In genomic region chr1:246722720-246723119, GRCh38 we compare ENCODE assay signal across 27 cellular contexts. TPM values are rescaled to one million over a fixed set of nuclear protein-coding genes. Genes with fewer than 3 reads are reported as not detected.
A peak's percentile ranks its signal among the peaks of the same experiment; 100 is the strongest.
DNase-seq lines count a peak whose midpoint lies in the region; ATAC-seq and TF ChIP-seq lines count a peak whose summit lies in the region.
"Had no signal": no experiment of that assay in that cellular context is flagged by ENCODE, and none has a peak within 500 bp of the region (broad histone marks: within the 10 kb centered on the region; RNA-seq: fewer than 3 reads in every experiment).

No MANE protein-coding gene starts in this region.

- peaks cover 6% of the 10 kb centered on the region for H3K4me1 ChIP-seq in CD8-positive, alpha-beta memory T cell (ENCODE audit: insufficient read depth, low read length)
- H3K4me1 ChIP-seq in neural progenitor cell (peaks cover 7% of the 10 kb centered on the region), GM23338 (ENCODE audit: insufficient read depth) (peaks cover 4% of the 10 kb centered on the region; the same call in 1 of the 2 replicates)
- H3K4me1 ChIP-seq: SJCRH30 had no signal

- peak overlapping the region; percentile 83 for H3K4me3 Mint-ChIP-seq in activated T-cell treated with anti-CD3 and anti-CD28 coated beads, Interleukin-2, amount 50 U/mL, for 24 hours
- H3K4me3 Mint-ChIP-seq in CD8-positive, alpha-beta memory T cell, result peak overlapping the region in 5 of 7 donors; percentile 14 to 93 (median 67)
- H3K4me3 Mint-ChIP-seq in brain, result peak overlapping the region; percentile 53 to 97 (median 92)
- peak overlapping the region; percentile 95 for H3K4me3 Mint-ChIP-seq in neural progenitor cell
- H3K4me3 Mint-ChIP-seq in GM23338, result no peak overlapping the region

- POLR2A ChIA-PET in CD8-positive, alpha-beta memory T cell (lab: Charles Lee), result no interaction called here

- TF ChIP-seq CTCF in brain (conservative IDR thresholded peaks at IDR 0.05), result no peak
- TF ChIP-seq CTCF in neural progenitor cell (IDR thresholded peaks at IDR 0.05), result no peak
- no peak for TF ChIP-seq CTCF in GM23338 (conservative IDR thresholded peaks at IDR 0.05; ENCODE audit: low read depth in 2 of 2)

- H3K36me3 Mint-ChIP-seq in activated T-cell treated with anti-CD3 and anti-CD28 coated beads, Interleukin-2, amount 50 U/mL, for 24 hours (ENCODE audit: low read depth), result peaks cover 12% of the 10 kb centered on the region
- peaks cover 5 to 12% (median 12%) of the 10 kb centered on the region in 3 donors for H3K36me3 Mint-ChIP-seq in CD8-positive, alpha-beta memory T cell
- peaks cover 16% of the 10 kb centered on the region for H3K36me3 Mint-ChIP-seq in brain
- peaks cover 12% of the 10 kb centered on the region for H3K36me3 Mint-ChIP-seq in neural progenitor cell
- peaks cover 15% of the 10 kb centered on the region for H3K36me3 Mint-ChIP-seq in GM23338 (ENCODE audit: low read depth)

- CTCF ChIA-PET in CD8-positive, alpha-beta memory T cell (lab: Charles Lee), result no interaction called here

- peaks cover 28% of the 10 kb centered on the region for H3K27me3 Mint-ChIP-seq in activated T-cell treated with anti-CD3 and anti-CD28 coated beads, Interleukin-2, amount 50 U/mL, for 24 hours
- peaks cover 0 to 12% of the 10 kb centered on the region in 2 donors for H3K27me3 Mint-ChIP-seq in CD8-positive, alpha-beta memory T cell
- H3K27me3 Mint-ChIP-seq in brain (peaks cover 10% of the 10 kb centered on the region), neural progenitor cell (ENCODE audit: insufficient read depth, low read depth) (peaks cover 4% of the 10 kb centered on the region), GM23338 (ENCODE audit: insufficient read depth, low read depth, poor library complexity) (peaks cover 11% of the 10 kb centered on the region)
- H3K27me3 Mint-ChIP-seq: dendritic cell treated with granulocyte-macrophage colony-stimulating factor and Interleukin-4, amounts not matched to agents 40 ng/mL and 50 ng/mL, for 4 days had no signal

- H3K9me2 ChIP-seq in GM23338 (ENCODE audit: insufficient read depth), result no peaks in the 10 kb centered on the region

- H2AFZ ChIP-seq in neural progenitor cell (replicated peaks) (no peak overlapping the region), GM23338 (no peak overlapping the region)

- no peak overlapping the region for H3K27ac ChIP-seq in CD8-positive, alpha-beta memory T cell (ENCODE audit: low read depth, low read length)
- H3K27ac ChIP-seq in neural progenitor cell, result no peak overlapping the region
- H3K27ac ChIP-seq in GM23338 (ENCODE audit: low read depth), result no peak overlapping the region
- H3K27ac ChIP-seq: SJCRH30, upper lobe of right lung had no signal

- H3K4me3 ChIP-seq in CD8-positive, alpha-beta memory T cell (ENCODE audit: low read length), result no peak overlapping the region
- no peak overlapping the region for H3K4me3 ChIP-seq in neural progenitor cell
- no peak overlapping the region for H3K4me3 ChIP-seq in GM23338

- H3F3A ChIP-seq in neural progenitor cell (ENCODE audit: low read depth) (no peaks in the 10 kb centered on the region), GM23338 (replicated peaks; ENCODE audit: low read depth) (0 out of 2 replicates have a peak, but pooled peaks cover 2% of the 10 kb centered on the region)

- no peak overlapping the region for H3K27ac Mint-ChIP-seq in activated T-cell treated with anti-CD3 and anti-CD28 coated beads, Interleukin-2, amount 50 U/mL, for 24 hours
- H3K27ac Mint-ChIP-seq in CD8-positive, alpha-beta memory T cell, result no peak overlapping the region
- H3K27ac Mint-ChIP-seq in brain (peak overlapping the region in 2 of 5 experiments; percentile 87 to 97), neural progenitor cell (no peak overlapping the region), GM23338 (no peak overlapping the region)

- H3K9me3 Mint-ChIP-seq in activated T-cell treated with anti-CD3 and anti-CD28 coated beads, Interleukin-2, amount 50 U/mL, for 24 hours, result peaks cover 11% of the 10 kb centered on the region
- peaks cover 2 to 15% (median 5%) of the 10 kb centered on the region in 5 donors for H3K9me3 Mint-ChIP-seq in CD8-positive, alpha-beta memory T cell
- H3K9me3 Mint-ChIP-seq in brain, result peaks cover 9 to 20% (median 13%) of the 10 kb centered on the region in 5 experiments
- peaks cover 13% of the 10 kb centered on the region for H3K9me3 Mint-ChIP-seq in neural progenitor cell
- peaks cover 28% of the 10 kb centered on the region for H3K9me3 Mint-ChIP-seq in GM23338

- H3K9me3 ChIP-seq in CD8-positive, alpha-beta memory T cell (ENCODE audit: low read length), result no peaks in the 10 kb centered on the region
- no peaks in the 10 kb centered on the region for H3K9me3 ChIP-seq in neural progenitor cell (ENCODE audit: low read depth)
- H3K9me3 ChIP-seq: gastrocnemius medialis, upper lobe of right lung had no signal

- H4K20me1 ChIP-seq in neural progenitor cell (ENCODE audit: low read depth), result no peaks in the 10 kb centered on the region
- H4K20me1 ChIP-seq in GM23338 (replicated peaks; ENCODE audit: insufficient read depth), result no peaks in the 10 kb centered on the region

- no peak overlapping the region for H3K4me2 ChIP-seq in neural progenitor cell
- H3K4me2 ChIP-seq in GM23338, result no peak overlapping the region

- H3K36me3 ChIP-seq in CD8-positive, alpha-beta memory T cell (ENCODE audit: insufficient read depth, low read length), result no peaks in the 10 kb centered on the region
- H3K36me3 ChIP-seq in neural progenitor cell (no peaks in the 10 kb centered on the region), GM23338 (ENCODE audit: insufficient read depth) (peaks cover 10% of the 10 kb centered on the region; the same call in 1 of the 2 replicates)
- H3K36me3 ChIP-seq: gastrocnemius medialis, SJCRH30 had no signal

- ATAC-seq in GM23338, result no peak
- ATAC-seq: gastrocnemius medialis, HCT116, upper lobe of right lung had no signal

- H3K9ac ChIP-seq in neural progenitor cell, result no peak overlapping the region

- peaks cover 14% of the 10 kb centered on the region for H3K4me1 Mint-ChIP-seq in activated T-cell treated with anti-CD3 and anti-CD28 coated beads, Interleukin-2, amount 50 U/mL, for 24 hours (ENCODE audit: low read depth)
- peaks cover 9 to 20% (median 14%) of the 10 kb centered on the region in 3 donors for H3K4me1 Mint-ChIP-seq in CD8-positive, alpha-beta memory T cell
- H3K4me1 Mint-ChIP-seq in brain (peaks cover 23% of the 10 kb centered on the region), neural progenitor cell (peaks cover 14% of the 10 kb centered on the region), GM23338 (no peaks in the 10 kb centered on the region)

- no peaks in the 10 kb centered on the region for H3K27me3 ChIP-seq in CD8-positive, alpha-beta memory T cell (ENCODE audit: insufficient read depth, low read length, poor library complexity, severe bottlenecking)
- H3K27me3 ChIP-seq in neural progenitor cell (no peaks in the 10 kb centered on the region), GM23338 (ENCODE audit: insufficient read depth) (peaks cover 23% of the 10 kb centered on the region)
- H3K27me3 ChIP-seq: gastrocnemius medialis, SJCRH30, upper lobe of right lung had no signal

- DNase-seq in activated T-cell treated with anti-CD3 and anti-CD28 coated beads, Interleukin-2, amount 50 U/mL, for 24 hours, result no peak
- DNase-seq in activated T-cell treated with anti-CD3 and anti-CD28 coated beads for 4 hours, result no peak
- DNase-seq in CD8-positive, alpha-beta memory T cell, result no peak
- DNase-seq in neural progenitor cell (ENCODE audit: low spot score), result no peak
- no peak for DNase-seq in GM23338 (ENCODE audit: low spot score)
- no peak for DNase-seq in GM03348 (ENCODE audit: low spot score)
- no peak for DNase-seq in NCI-H2029 (lab: John Stamatoyannopoulos, UW)
- DNase-seq: ACHN; activated CD4-positive, alpha-beta T cell treated with anti-CD3 and anti-CD28 coated beads for 1 hour; C1 segment of cervical spinal cord; EL; gastrocnemius medialis; hippocampal formation; left ventricle myocardium inferior; midbrain; NCI-H1048; NCI-H187; NCI-H2227 treated with DMSO at 0.1 percent for 48 hours; NCI-H69; SJCRH30; stimulated activated CD4-positive, alpha-beta T cell treated with anti-CD3 and anti-CD28 coated beads, Interleukin-1b, Interleukin-23, amount 100 ng/mL, for 48 hours; substantia nigra; T-helper 1 cell; upper lobe of right lung had no signal

- H3K79me2 ChIP-seq in neural progenitor cell (ENCODE audit: low read depth) (peaks cover 17% of the 10 kb centered on the region), GM23338 (replicated peaks; ENCODE audit: insufficient read depth) (no peaks in the 10 kb centered on the region)

TF ChIP-seq in GM23338, 12 proteins besides CTCF, POLR2A, EP300 and RAD21 (continues in another document):
- no peak for TF ChIP-seq ZNF114 (CRISPR knock-in tag; IDR thresholded peaks at IDR 0.05)
- no peak for TF ChIP-seq EZH2phosphoT487 (IDR thresholded peaks at IDR 0.05; ENCODE audit: unreplicated experiment)
- no peak for TF ChIP-seq NANOG (IDR thresholded peaks at IDR 0.05; ENCODE audit: borderline replicate concordance)
- TF ChIP-seq JUNB (IDR thresholded peaks at IDR 0.05; ENCODE audit: unreplicated experiment), result no peak
- no peak for TF ChIP-seq ZNF331 (CRISPR knock-in tag; IDR thresholded peaks at IDR 0.05; ENCODE audit: low read depth)
- no peak for TF ChIP-seq POLR2AphosphoS5 (IDR thresholded peaks at IDR 0.05; ENCODE audit: low read depth)
- TF ChIP-seq ETS1 (IDR thresholded peaks at IDR 0.05), result no peak
- TF ChIP-seq STAT1 (IDR thresholded peaks at IDR 0.05; ENCODE audit: unreplicated experiment), result no peak

RNA-seq across cellular contexts. Expression of gene SCCPDH, which starts 1.5 kb away (rescaled TPM):
- total RNA-seq in CD8-positive, alpha-beta memory T cell, result 10 to 100 TPM; 39.5 to 41.0 TPM
- 20.2 TPM for polyA plus RNA-seq in CD8-positive, alpha-beta memory T cell
- polyA plus RNA-seq in brain (ENCODE audit: insufficient read depth, low read depth, low replicate concordance), result 61.0 TPM
- total RNA-seq in neural progenitor cell (ENCODE audit: low replicate concordance), result 46.7 and 56.3 TPM in 2 replicates
- total RNA-seq in GM23338 (2014; rRNA removed; shearing (Covaris generic)), result 18.8 and 20.4 TPM in 2 replicates
- 13.6 and 14.4 TPM in 2 replicates for polyA plus RNA-seq in GM23338 (2016; fragmentation: Nextera tagmentation; extraction: Ambion mirVana)
